ENCODE assay signal across 1 cellular context in the genomic region with DNA sequence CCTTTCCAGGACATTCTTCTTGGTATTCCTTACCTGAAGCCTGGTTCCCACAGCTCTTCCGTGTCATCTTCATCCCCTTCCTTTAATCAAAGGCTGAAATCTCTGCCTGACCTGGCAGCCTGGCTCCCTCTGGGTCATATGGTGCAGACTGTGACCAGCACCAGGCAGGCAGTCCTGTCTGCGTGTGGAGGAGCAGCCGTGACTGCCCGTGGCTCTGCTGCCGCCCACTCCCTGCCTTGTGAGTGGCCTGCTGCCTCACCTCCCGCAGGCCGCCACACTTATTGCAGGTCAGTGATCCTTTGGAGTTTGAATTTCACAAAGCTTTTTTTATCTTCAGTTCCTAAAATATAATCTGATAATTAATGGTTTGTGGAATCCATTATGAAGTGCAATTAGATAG.
TF ChIP-seq lines count a peak whose summit lies in the region.

No MANE protein-coding gene starts in this region.

TF ChIP-seq in WTC11, 78 proteins besides CTCF, POLR2A, EP300 and RAD21 (continued from another document):
- TF ChIP-seq, protein P1, sequence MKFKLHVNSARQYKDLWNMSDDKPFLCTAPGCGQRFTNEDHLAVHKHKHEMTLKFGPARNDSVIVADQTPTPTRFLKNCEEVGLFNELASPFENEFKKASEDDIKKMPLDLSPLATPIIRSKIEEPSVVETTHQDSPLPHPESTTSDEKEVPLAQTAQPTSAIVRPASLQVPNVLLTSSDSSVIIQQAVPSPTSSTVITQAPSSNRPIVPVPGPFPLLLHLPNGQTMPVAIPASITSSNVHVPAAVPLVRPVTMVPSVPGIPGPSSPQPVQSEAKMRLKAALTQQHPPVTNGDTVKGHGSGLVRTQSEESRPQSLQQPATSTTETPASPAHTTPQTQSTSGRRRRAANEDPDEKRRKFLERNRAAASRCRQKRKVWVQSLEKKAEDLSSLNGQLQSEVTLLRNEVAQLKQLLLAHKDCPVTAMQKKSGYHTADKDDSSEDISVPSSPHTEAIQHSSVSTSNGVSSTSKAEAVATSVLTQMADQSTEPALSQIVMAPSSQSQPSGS (CRISPR knock-in tag; IDR thresholded peaks at IDR 0.05; ENCODE audit: borderline replicate concordance, low read depth), result no peak
- no peak for TF ChIP-seq GRHL2 (CRISPR knock-in tag; IDR thresholded peaks at IDR 0.05; ENCODE audit: insufficient replicate concordance, severe bottlenecking)
- TF ChIP-seq, protein P2, sequence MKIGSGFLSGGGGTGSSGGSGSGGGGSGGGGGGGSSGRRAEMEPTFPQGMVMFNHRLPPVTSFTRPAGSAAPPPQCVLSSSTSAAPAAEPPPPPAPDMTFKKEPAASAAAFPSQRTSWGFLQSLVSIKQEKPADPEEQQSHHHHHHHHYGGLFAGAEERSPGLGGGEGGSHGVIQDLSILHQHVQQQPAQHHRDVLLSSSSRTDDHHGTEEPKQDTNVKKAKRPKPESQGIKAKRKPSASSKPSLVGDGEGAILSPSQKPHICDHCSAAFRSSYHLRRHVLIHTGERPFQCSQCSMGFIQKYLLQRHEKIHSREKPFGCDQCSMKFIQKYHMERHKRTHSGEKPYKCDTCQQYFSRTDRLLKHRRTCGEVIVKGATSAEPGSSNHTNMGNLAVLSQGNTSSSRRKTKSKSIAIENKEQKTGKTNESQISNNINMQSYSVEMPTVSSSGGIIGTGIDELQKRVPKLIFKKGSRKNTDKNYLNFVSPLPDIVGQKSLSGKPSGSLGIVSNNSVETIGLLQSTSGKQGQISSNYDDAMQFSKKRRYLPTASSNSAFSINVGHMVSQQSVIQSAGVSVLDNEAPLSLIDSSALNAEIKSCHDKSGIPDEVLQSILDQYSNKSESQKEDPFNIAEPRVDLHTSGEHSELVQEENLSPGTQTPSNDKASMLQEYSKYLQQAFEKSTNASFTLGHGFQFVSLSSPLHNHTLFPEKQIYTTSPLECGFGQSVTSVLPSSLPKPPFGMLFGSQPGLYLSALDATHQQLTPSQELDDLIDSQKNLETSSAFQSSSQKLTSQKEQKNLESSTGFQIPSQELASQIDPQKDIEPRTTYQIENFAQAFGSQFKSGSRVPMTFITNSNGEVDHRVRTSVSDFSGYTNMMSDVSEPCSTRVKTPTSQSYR (CRISPR knock-in tag; IDR thresholded peaks at IDR 0.05), result no peak
- no peak for TF ChIP-seq JUN (CRISPR knock-in tag; IDR thresholded peaks at IDR 0.05)
- TF ChIP-seq RORB (CRISPR knock-in tag; IDR thresholded peaks at IDR 0.05), result no peak
- TF ChIP-seq ZNF396 (CRISPR knock-in tag; IDR thresholded peaks at IDR 0.05; ENCODE audit: borderline replicate concordance), result no peak
